In genomic region chr2:145751634-145752033, GRCh38 we compare ENCODE assay signal across 9 cellular contexts.
DNase-seq lines count a peak whose midpoint lies in the region; ATAC-seq and TF ChIP-seq lines count a peak whose summit lies in the region.
"Had no signal": no experiment of that assay in that cellular context is flagged by ENCODE, and none has a peak within 500 bp of the region (broad histone marks: within the 10 kb centered on the region; RNA-seq: fewer than 3 reads in every experiment).

No MANE protein-coding gene starts in this region.

- peak; percentile 86 for ATAC-seq in GM21528 (IDR thresholded peaks at IDR 0.05; ENCODE audit: low FRiP score, unreplicated experiment)
- ATAC-seq in lung (ENCODE audit: insufficient read depth, low FRiP score): peak; percentile 73

- no peak overlapping the region for H3K4me3 ChIP-seq in brain microvascular endothelial cell (ENCODE audit: low read depth, low read length)
- no peak overlapping the region for H3K4me3 ChIP-seq in lung

- no peak for TF ChIP-seq CTCF in brain microvascular endothelial cell (IDR thresholded peaks at IDR 0.05; ENCODE audit: low read depth, low read length, missing control alignments)
- no peak for TF ChIP-seq CTCF in lung (IDR thresholded peaks at IDR 0.05; ENCODE audit: control extremely low read depth, extremely low read depth)

- in situ Hi-C loops in brain microvascular endothelial cell (cut with HindIII; ENCODE audit: low pct_ligation_motif_present, low sequenced_read_pairs): loop anchor here (25.0 kb wide), 1 partner anchor 1239 kb away; the partner anchor contains the start of gene ZEB2

- no peaks in the 10 kb centered on the region for H3K9me3 ChIP-seq in lung (ENCODE audit: control insufficient read depth in 2 of 2, insufficient read depth in 1 of 2, low read length in 1 of 2)

- peak; percentile 83 for DNase-seq in ELR (ENCODE audit: low read depth)
- peak; percentile 74 for DNase-seq in HT1080 (ENCODE audit: low read depth)
- DNase-seq in brain microvascular endothelial cell: peak; percentile 68
- no peak for DNase-seq in lung (ENCODE audit: low spot score)
- no peak for DNase-seq in cortex of kidney (lab: John Stamatoyannopoulos, UW)
- DNase-seq in stimulated activated CD4-positive, alpha-beta T cell treated with anti-CD3 and anti-CD28 coated beads, Interleukin-12 subunit alpha, Interleukin-12 subunit beta, amount 100 ng/mL, for 4 hours: no peak
- DNase-seq in stimulated activated CD4-positive, alpha-beta T cell treated with anti-CD3 and anti-CD28 coated beads, Interleukin-4, amount 100 ng/mL, for 4 hours: no peak

- H3K36me3 ChIP-seq in brain microvascular endothelial cell (replicated peaks) (no peaks in the 10 kb centered on the region), lung (ENCODE audit: control insufficient read depth in 2 of 2, insufficient read depth in 2 of 2, low read length in 2 of 2) (no peaks in the 10 kb centered on the region)

- peak overlapping the region; percentile 52 for H3K27ac ChIP-seq in brain microvascular endothelial cell
- H3K27ac ChIP-seq in lung (ENCODE audit: low read depth in 1 of 2, low read length in 1 of 2): peak overlapping the region; percentile 7 to 70
- H3K27ac ChIP-seq: foreskin keratinocyte had no signal

- H3K27me3 ChIP-seq in brain microvascular endothelial cell (replicated peaks) (no peaks in the 10 kb centered on the region), lung (ENCODE audit: control insufficient read depth, insufficient read depth) (no peaks in the 10 kb centered on the region)
- H3K27me3 ChIP-seq: foreskin keratinocyte had no signal

- peaks cover 5% of the 10 kb centered on the region in 2 donors for H3K4me1 ChIP-seq in lung (ENCODE audit: control insufficient read depth in 2 of 2, insufficient read depth in 2 of 2, low read length in 2 of 2)

- 20 to 22% methylated on average over 6 of the region's 6 CpGs for whole genome bisulfite sequencing in lung, 2 donors

Comparison
In these comparisons a context has a peak if more than half of its experiments do, and no peak if none do; other contexts are left out.
1. DNase-seq: peak in ELR (single experiment), HT1080 (single experiment) and brain microvascular endothelial cell (single experiment); none in lung (single experiment), cortex of kidney (single experiment), stimulated activated CD4-positive, alpha-beta T cell treated with anti-CD3 and anti-CD28 coated beads, Interleukin-12 subunit alpha, Interleukin-12 subunit beta, amount 100 ng/mL, for 4 hours (single experiment) and stimulated activated CD4-positive, alpha-beta T cell treated with anti-CD3 and anti-CD28 coated beads, Interleukin-4, amount 100 ng/mL, for 4 hours (0 of 2).